8 cellular contexts compared by ENCODE assay signal in genomic region chr17:81488276-81488860, GRCh38. TPM values are rescaled to one million over a fixed set of nuclear protein-coding genes. Genes with fewer than 3 reads are reported as not detected.
A peak's percentile ranks its signal among the peaks of the same experiment; 100 is the strongest.
DNase-seq lines count a peak whose midpoint lies in the region; ATAC-seq and TF ChIP-seq lines count a peak whose summit lies in the region.

No MANE protein-coding gene starts in this region.

- H3K36me3 ChIP-seq in BJ (ENCODE audit: control insufficient read depth, insufficient read depth, low read length) (no peaks in the 10 kb centered on the region), duodenal mucosa (ENCODE audit: control insufficient read depth in 1 of 2, insufficient read depth in 2 of 2, low read length in 2 of 2) (no peaks in the 10 kb centered on the region), muscle layer of duodenum (ENCODE audit: control insufficient read depth in 1 of 2, insufficient read depth in 2 of 2, low read length in 2 of 2) (no peaks in the 10 kb centered on the region)

- H3K27me3 ChIP-seq in BJ (ENCODE audit: control insufficient read depth, insufficient read depth, low read length), result peaks cover 4% of the 10 kb centered on the region; the same call in 1 of the 2 replicates
- peaks cover 0 to 5% of the 10 kb centered on the region in 2 donors for H3K27me3 ChIP-seq in duodenal mucosa (ENCODE audit: control insufficient read depth in 1 of 2, insufficient read depth in 2 of 2, low read length in 2 of 2)
- no peaks in the 10 kb centered on the region for H3K27me3 ChIP-seq in muscle layer of duodenum (ENCODE audit: low read depth, low read length)

- H3K4me3 Mint-ChIP-seq in osteocyte (ENCODE audit: unreplicated experiment), result no peak overlapping the region

- H3K4me3 ChIP-seq in BJ (ENCODE audit: low read depth, low read length) (peak overlapping the region; percentile 73), duodenal mucosa (ENCODE audit: low read depth in 1 of 2, low read length in 2 of 2) (peak overlapping the region; percentile 60 to 67), muscle layer of duodenum (ENCODE audit: low read depth in 1 of 2, low read length in 2 of 2) (peak overlapping the region; percentile 30 to 56)

- no peaks in the 10 kb centered on the region for H3K36me3 Mint-ChIP-seq in osteocyte (ENCODE audit: unreplicated experiment)

- H3K9me3 Mint-ChIP-seq in osteocyte (ENCODE audit: unreplicated experiment), result no peaks in the 10 kb centered on the region

- H3K9me3 ChIP-seq in duodenal mucosa (ENCODE audit: control insufficient read depth in 1 of 2, low read length in 2 of 2) (no peaks in the 10 kb centered on the region), muscle layer of duodenum (ENCODE audit: control insufficient read depth in 1 of 2, low read length in 2 of 2) (no peaks in the 10 kb centered on the region)

- CTCF ChIA-PET in BJ (lab: Yijun Ruan, JAX), result interaction anchor here (1.0 to 1.5 kb wide), 3 partner anchors 31 to 346 kb away, joined by 3 to 4 read pairs (median 3); no protein-coding TSS in a partner anchor

- no peak overlapping the region for H3K27ac Mint-ChIP-seq in osteocyte (ENCODE audit: unreplicated experiment)

- POLR2A ChIA-PET in BJ (lab: Charles Lee), result no interaction called here

- TF ChIP-seq CTCF in BJ (IDR thresholded peaks at IDR 0.05; ENCODE audit: insufficient read depth, low read depth, low read length) (no peak), osteocyte (IDR thresholded peaks at IDR 0.05) (no peak)

- no peaks in the 10 kb centered on the region for H3K27me3 Mint-ChIP-seq in osteocyte (ENCODE audit: unreplicated experiment)

- H3K4me1 Mint-ChIP-seq in osteocyte (ENCODE audit: unreplicated experiment), result peaks cover 39% of the 10 kb centered on the region

- H3K4me1 ChIP-seq in duodenal mucosa (ENCODE audit: control insufficient read depth in 1 of 2, insufficient read depth in 2 of 2, low read length in 2 of 2) (peaks cover 16 to 29% of the 10 kb centered on the region in 2 donors), muscle layer of duodenum (ENCODE audit: control insufficient read depth in 1 of 2, insufficient read depth in 2 of 2, low read length in 2 of 2) (peaks cover 0 to 26% of the 10 kb centered on the region in 2 donors)

- H3K9ac ChIP-seq in duodenal mucosa (ENCODE audit: low read depth in 1 of 2, low read length in 2 of 2), result peak overlapping the region; percentile 71 to 76

- peak; percentile 3 for ATAC-seq in HG02852 (IDR thresholded peaks at IDR 0.05; ENCODE audit: unreplicated experiment)
- ATAC-seq in HG03469 (IDR thresholded peaks at IDR 0.05; ENCODE audit: unreplicated experiment), result no peak

- DNase-seq in BJ (ENCODE audit: low read depth) (no peak), osteocyte (ENCODE audit: extremely low spot score, unreplicated experiment) (no peak), SW 1271 (lab: John Stamatoyannopoulos, UW) (no peak), putamen (ENCODE audit: low spot score) (no peak)

- H3K27ac ChIP-seq in duodenal mucosa (ENCODE audit: low read depth, low read length), result peak overlapping the region; percentile 66
- H3K27ac ChIP-seq in muscle layer of duodenum (ENCODE audit: low read length), result no peak overlapping the region

RNA-seq across cellular contexts. Expression of gene ACTG1, which starts 24.2 kb away (rescaled TPM):
- polyA plus RNA-seq in BJ (2011; rRNA removed), result 2,988 and 3,774 TPM in 2 replicates
- polyA minus RNA-seq in BJ (2011; rRNA and poly(A)+ RNA removed), result 4,016 and 6,647 TPM in 2 replicates
- total RNA-seq in osteocyte, result 4,236 and 4,267 TPM in 2 replicates

RNA-seq across cellular contexts. Expression of gene FSCN2, which starts 39.8 kb away (rescaled TPM):
- polyA plus RNA-seq in BJ (2011; rRNA removed), result 1.1 and 1.3 TPM in 2 replicates
- polyA minus RNA-seq in BJ (2011; rRNA and poly(A)+ RNA removed), result 1.3 and 1.9 TPM in 2 replicates
- 3.0 and 3.7 TPM in 2 replicates for total RNA-seq in osteocyte
